ENCODE assay signal across 32 cellular contexts in the genomic region with DNA sequence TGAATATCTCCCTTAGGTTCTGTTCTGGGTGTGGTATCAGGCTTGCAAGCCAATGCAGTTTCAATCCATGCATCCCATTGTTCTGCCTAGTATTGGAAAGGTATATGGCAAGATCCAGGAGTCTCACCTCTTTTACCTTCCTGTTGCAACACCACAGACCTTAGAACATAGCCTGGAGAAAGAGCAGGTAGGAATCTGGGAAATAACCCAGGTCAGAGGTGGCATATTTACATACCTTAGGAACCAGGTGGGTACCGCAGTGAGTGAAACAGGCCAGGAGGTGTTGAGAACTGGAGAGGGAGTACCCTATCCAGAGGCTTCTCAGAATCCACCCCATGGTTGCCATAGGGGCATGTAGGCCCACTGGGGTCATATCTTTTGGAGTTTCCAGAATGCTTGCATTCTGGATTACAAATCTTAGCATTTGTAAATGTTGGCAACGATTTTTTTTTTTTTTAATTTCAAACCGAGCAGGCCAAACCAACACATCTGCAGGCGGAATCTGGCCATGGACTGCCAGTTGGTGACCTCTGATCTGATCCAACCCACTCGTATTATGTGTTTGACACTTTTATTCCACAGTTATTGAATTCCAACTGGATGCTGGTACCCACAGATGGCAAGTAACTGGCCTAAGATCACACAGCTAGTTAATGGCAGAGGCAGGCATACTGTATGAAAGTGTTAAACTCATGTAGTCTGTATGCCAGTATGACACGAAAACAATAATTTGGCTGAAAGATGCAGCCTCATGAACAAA.
"Had no signal": no experiment of that assay in that cellular context is flagged by ENCODE, and none has a peak within 500 bp of the region (broad histone marks: within the 10 kb centered on the region; RNA-seq: fewer than 3 reads in every experiment).

No MANE protein-coding gene starts in this region.

- H3K27me3 ChIP-seq: body of pancreas, cardiac muscle cell, colonic mucosa, foreskin keratinocyte, gastrocnemius medialis, heart left ventricle had no signal

- H3K9me3 ChIP-seq: body of pancreas, colonic mucosa, gastrocnemius medialis, heart left ventricle had no signal

- H3K4me1 ChIP-seq: body of pancreas, colonic mucosa, foreskin keratinocyte, gastrocnemius medialis, heart left ventricle had no signal

- H3K4me3 ChIP-seq: body of pancreas, cardiac muscle cell, colonic mucosa, gastrocnemius medialis, heart left ventricle had no signal

- H3K27me3 Mint-ChIP-seq: activated B cell treated with CpG ODN at 0.5 μM for 24 hours; activated CD8-positive, alpha-beta T cell treated with anti-CD3 and anti-CD28 coated beads for 36 hours; activated naive CD8-positive, alpha-beta T cell; activated T-helper 17 cell treated with anti-CD3 and anti-CD28 coated beads, Interleukin-2, amount 50 U/mL, for 72 hours; T-helper 17 cell had no signal

- H3K36me3 ChIP-seq: cardiac muscle cell, colonic mucosa, gastrocnemius medialis, heart left ventricle, WERI-Rb-1 had no signal

- ATAC-seq: activated CD4-positive, CD25-positive, alpha-beta regulatory T cell treated with anti-CD3 and anti-CD28 coated beads, Interleukin-2, amount 50 U/mL, for 24 hours; activated CD8-positive, alpha-beta T cell treated with anti-CD3 and anti-CD28 coated beads for 36 hours; activated T-cell treated with anti-CD3 and anti-CD28 coated beads, Interleukin-2, amount 50 U/mL, for 4 hours; activated T-helper 17 cell treated with anti-CD3 and anti-CD28 coated beads, Interleukin-2, amount 50 U/mL, for 72 hours; body of pancreas; foreskin keratinocyte; gastrocnemius medialis; heart left ventricle; T-helper 17 cell had no signal

- H3K27ac ChIP-seq: body of pancreas, cardiac muscle cell, colonic mucosa, epithelial cell of prostate, foreskin keratinocyte, gastrocnemius medialis, heart left ventricle, WERI-Rb-1 had no signal

- H3K4me1 Mint-ChIP-seq: activated B cell treated with CpG ODN at 0.5 μM for 24 hours; activated T-helper 17 cell treated with anti-CD3 and anti-CD28 coated beads, Interleukin-2, amount 50 U/mL, for 72 hours had no signal

- H3K27ac Mint-ChIP-seq: activated B cell treated with CpG ODN at 0.5 μM for 24 hours; activated CD8-positive, alpha-beta T cell treated with anti-CD3 and anti-CD28 coated beads for 36 hours; activated naive CD8-positive, alpha-beta T cell; activated T-helper 17 cell treated with anti-CD3 and anti-CD28 coated beads, Interleukin-2, amount 50 U/mL, for 72 hours; T-helper 17 cell; T-helper 2 cell treated with Interferon-gamma antibody and Interleukin-4, amounts not matched to agents 5 μg/mL and 100 μg/mL, for 36 hours had no signal

- H3K36me3 Mint-ChIP-seq: activated naive CD8-positive, alpha-beta T cell had no signal

- H3K9me3 Mint-ChIP-seq: activated B cell treated with CpG ODN at 0.5 μM for 24 hours; activated CD8-positive, alpha-beta T cell treated with anti-CD3 and anti-CD28 coated beads for 36 hours; activated T-cell treated with anti-CD3 and anti-CD28 coated beads, Interleukin-2, amount 50 U/mL, for 4 hours; activated T-helper 17 cell treated with anti-CD3 and anti-CD28 coated beads, Interleukin-2, amount 50 U/mL, for 72 hours; T-helper 2 cell treated with Interferon-gamma antibody and Interleukin-4, amounts not matched to agents 5 μg/mL and 100 μg/mL, for 36 hours had no signal

- H3K4me3 Mint-ChIP-seq: activated B cell treated with CpG ODN at 0.5 μM for 24 hours; activated CD8-positive, alpha-beta T cell treated with anti-CD3 and anti-CD28 coated beads for 36 hours; activated naive CD8-positive, alpha-beta T cell; activated T-cell treated with anti-CD3 and anti-CD28 coated beads, Interleukin-2, amount 50 U/mL, for 4 hours; activated T-helper 17 cell treated with anti-CD3 and anti-CD28 coated beads, Interleukin-2, amount 50 U/mL, for 72 hours; T-helper 17 cell; T-helper 2 cell treated with Interferon-gamma antibody and Interleukin-4, amounts not matched to agents 5 μg/mL and 100 μg/mL, for 36 hours had no signal

- DNase-seq: activated B cell treated with CpG ODN at 0.5 μM for 24 hours; activated CD4-positive, alpha-beta T cell treated with anti-CD3 and anti-CD28 coated beads for 48 hours; activated CD4-positive, alpha-beta T cell treated with anti-CD3 and anti-CD28 coated beads, Interleukin-2, amount 50 U/mL, for 1 hour; activated CD4-positive, alpha-beta T cell treated with anti-CD3 and anti-CD28 coated beads, Interleukin-2, amount 50 U/mL, for 48 hours; activated CD8-positive, alpha-beta memory T cell treated with anti-CD3 and anti-CD28 coated beads for 24 hours; activated CD8-positive, alpha-beta T cell treated with anti-CD3 and anti-CD28 coated beads for 36 hours; activated effector memory CD4-positive, alpha-beta T cell treated with Interleukin-2 at 50 U/mL for 16 hours; activated gamma-delta T cell treated with Interleukin-2 at 50 U/mL for 16 hours; activated naive CD4-positive, alpha-beta T cell treated with anti-CD3 and anti-CD28 coated beads, Interleukin-2, amount 50 U/mL, for 16 hours; activated naive CD4-positive, alpha-beta T cell treated with Interleukin-2 at 50 U/mL for 16 hours; activated T-cell treated with anti-CD3 and anti-CD28 coated beads, Interleukin-2, amount 50 U/mL, for 4 hours; amniotic stem cell; anterior cingulate cortex; body of pancreas; central memory CD4-positive, alpha-beta T cell; cerebellar nuclear complex; colonic mucosa; effector CD8-positive, alpha-beta T cell; foreskin keratinocyte; gastrocnemius medialis; glutamatergic neuron; heart left ventricle; T-helper 1 cell; T-helper 17 cell; T1000; WERI-Rb-1 had no signal
